ENCODE assay signal across 22 cellular contexts in genomic region chr13:29706923-29707322, GRCh38.
"Had no signal": no experiment of that assay in that cellular context is flagged by ENCODE, and none has a peak within 500 bp of the region (broad histone marks: within the 10 kb centered on the region; RNA-seq: fewer than 3 reads in every experiment).

No MANE protein-coding gene starts in this region.

- DNase-seq: IMR-90, Karpas-422, KG1, MG63, NCI-H1092, NCI-H1105 treated with DMSO at 0.1 percent for 48 hours, NCI-H1417 treated with DMSO at 0.1 percent for 48 hours, NCI-H146, NCI-H1694 treated with DMSO at 0.1 percent for 48 hours, NCI-H1930, NCI-H2081, NCI-H2107, NCI-H2171, NCI-H226, NCI-H446, NCI-H510A, NCI-H524 treated with DMSO at 0.1 percent for 48 hours, NCI-H69, NCI-H774, SHP77, SK-N-SH had no signal

- H3K27ac ChIP-seq: RWPE1 had no signal

- H3K4me3 ChIP-seq: MG63 had no signal
